Comparison of ENCODE assay signal across 17 cellular contexts in the genomic region with DNA sequence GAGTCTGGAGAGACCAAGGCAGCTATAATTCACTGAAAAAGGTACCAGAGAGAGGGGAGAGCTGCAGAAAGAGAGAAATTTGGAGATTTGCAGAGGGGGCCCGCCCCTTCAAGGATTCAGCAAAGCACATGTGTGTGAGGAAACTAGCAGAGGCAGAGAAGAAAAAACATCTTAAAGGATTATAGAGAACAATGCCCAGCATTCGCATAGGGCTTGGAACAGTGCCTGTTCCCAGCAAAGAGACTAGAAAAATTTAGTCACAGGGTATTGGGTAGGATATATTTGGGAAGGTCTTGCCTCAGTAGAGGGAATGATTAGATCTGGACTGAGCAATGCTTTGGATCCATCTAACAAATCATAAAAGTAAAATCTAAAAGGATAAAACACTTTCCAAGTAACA. TPM values are rescaled to one million over a fixed set of nuclear protein-coding genes. Genes with fewer than 3 reads are reported as not detected.
DNase-seq lines count a peak whose midpoint lies in the region; ATAC-seq and TF ChIP-seq lines count a peak whose summit lies in the region.
"Had no signal": no experiment of that assay in that cellular context is flagged by ENCODE, and none has a peak within 500 bp of the region (broad histone marks: within the 10 kb centered on the region; RNA-seq: fewer than 3 reads in every experiment).

No MANE protein-coding gene starts in this region.

- H4K20me1 ChIP-seq in neural progenitor cell (ENCODE audit: low read depth) (peaks cover 7% of the 10 kb centered on the region), PC-9 (ENCODE audit: insufficient read depth) (peaks cover 3% of the 10 kb centered on the region; the same call in 1 of the 2 replicates)

- H3K9me2 ChIP-seq in PC-9 (ENCODE audit: insufficient read depth): no peaks in the 10 kb centered on the region

- no peaks in the 10 kb centered on the region for H3K27me3 Mint-ChIP-seq in dendritic cell treated with granulocyte-macrophage colony-stimulating factor and Interleukin-4, amounts not matched to agents 40 ng/mL and 50 ng/mL, for 4 days
- H3K27me3 Mint-ChIP-seq in neural progenitor cell (ENCODE audit: insufficient read depth, low read depth): no peaks in the 10 kb centered on the region

- H3K4me1 Mint-ChIP-seq in dendritic cell treated with granulocyte-macrophage colony-stimulating factor and Interleukin-4, amounts not matched to agents 40 ng/mL and 50 ng/mL, for 4 days (ENCODE audit: low read depth): no peaks in the 10 kb centered on the region
- H3K4me1 Mint-ChIP-seq in neural progenitor cell: peaks cover 8% of the 10 kb centered on the region

- peaks cover 19% of the 10 kb centered on the region for H3K9me3 Mint-ChIP-seq in dendritic cell treated with granulocyte-macrophage colony-stimulating factor and Interleukin-4, amounts not matched to agents 40 ng/mL and 50 ng/mL, for 4 days
- peaks cover 13% of the 10 kb centered on the region for H3K9me3 Mint-ChIP-seq in neural progenitor cell

- no peak for TF ChIP-seq CTCF in A673 (conservative IDR thresholded peaks at IDR 0.05; ENCODE audit: low read depth, low read length)
- TF ChIP-seq CTCF in neural progenitor cell (IDR thresholded peaks at IDR 0.05): no peak
- TF ChIP-seq CTCF in PC-9 (conservative IDR thresholded peaks at IDR 0.05): no peak

- H3K79me2 ChIP-seq in neural progenitor cell (ENCODE audit: low read depth): peaks cover 11% of the 10 kb centered on the region
- 0 out of 2 replicates have a peak, but pooled peaks cover 11% of the 10 kb centered on the region for H3K79me2 ChIP-seq in PC-9 (ENCODE audit: low read depth)

- H3K4me2 ChIP-seq in neural progenitor cell (peak overlapping the region; percentile 28), PC-9 (no peak overlapping the region)
- H3K4me2 ChIP-seq: A549 had no signal

- DNase-seq in A673 (ENCODE audit: low spot score): peak; percentile 34
- peak; percentile 51 to 79 for DNase-seq in HAP-1 (ENCODE audit: low spot score in 2 of 2)
- DNase-seq in neural progenitor cell (ENCODE audit: low spot score): peak; percentile 60
- DNase-seq in EL: no peak
- DNase-seq in PC-9: no peak
- DNase-seq in NCI-H82 treated with DMSO at 0.1 percent for 48 hours (lab: John Stamatoyannopoulos, UW; ENCODE audit: unreplicated experiment): no peak
- DNase-seq: DND-41, GOT3, MM.1S, NCI-H1105 treated with DMSO at 0.1 percent for 48 hours, NCI-H187, NCI-H748 treated with DMSO at 0.1 percent for 48 hours, Right ventricle myocardium superior had no signal

- peaks cover 21% of the 10 kb centered on the region for H3K36me3 ChIP-seq in A673 (ENCODE audit: insufficient read depth, low read length, poor library complexity, severe bottlenecking)
- peaks cover 42% of the 10 kb centered on the region for H3K36me3 ChIP-seq in HAP-1 (replicated peaks)
- peaks cover 26% of the 10 kb centered on the region for H3K36me3 ChIP-seq in neural progenitor cell
- peaks cover 44% of the 10 kb centered on the region for H3K36me3 ChIP-seq in PC-9 (ENCODE audit: low read depth)

- in situ Hi-C loops in HAP-1 (cut with MboI; ENCODE audit: low sequenced_read_pairs): no loop called here

- H3K27me3 ChIP-seq in A673 (replicated peaks; ENCODE audit: insufficient read depth, low read depth, low read length, poor library complexity): no peaks in the 10 kb centered on the region
- no peaks in the 10 kb centered on the region for H3K27me3 ChIP-seq in HAP-1 (ENCODE audit: low read depth)
- no peaks in the 10 kb centered on the region for H3K27me3 ChIP-seq in neural progenitor cell
- no peaks in the 10 kb centered on the region for H3K27me3 ChIP-seq in PC-9 (ENCODE audit: insufficient read depth, low read depth)

- H2AFZ ChIP-seq in neural progenitor cell (replicated peaks) (no peak overlapping the region), PC-9 (no peak overlapping the region)

- H3K36me3 Mint-ChIP-seq in dendritic cell treated with granulocyte-macrophage colony-stimulating factor and Interleukin-4, amounts not matched to agents 40 ng/mL and 50 ng/mL, for 4 days (ENCODE audit: low read depth): peaks cover 55% of the 10 kb centered on the region
- H3K36me3 Mint-ChIP-seq in neural progenitor cell: peaks cover 47% of the 10 kb centered on the region

- no peak for ATAC-seq in GM21825 (IDR thresholded peaks at IDR 0.05; ENCODE audit: unreplicated experiment)
- ATAC-seq: A549, Panc1 had no signal

- CTCF ChIA-PET in A673 (lab: Charles Lee) (no interaction called here), PC-9 (lab: Charles Lee) (no interaction called here)

- BruUV-seq in A673 (replicated peaks; lab: Mats Ljungman, UMichigan) (no TSS peak), PC-9 (replicated peaks; lab: Mats Ljungman, UMichigan) (no TSS peak)

- H3K4me1 ChIP-seq in A673 (ENCODE audit: insufficient read depth, low read length, poor library complexity, severe bottlenecking) (peaks cover 6% of the 10 kb centered on the region), HAP-1 (peaks cover 8% of the 10 kb centered on the region), neural progenitor cell (peaks cover 12% of the 10 kb centered on the region), PC-9 (replicated peaks; ENCODE audit: insufficient read depth) (no peaks in the 10 kb centered on the region)
- H3K4me1 ChIP-seq: A549 had no signal

- H3K9me3 ChIP-seq in A673 (ENCODE audit: low read depth, low read length, poor library complexity, severe bottlenecking): peaks cover 6% of the 10 kb centered on the region
- H3K9me3 ChIP-seq in HAP-1: 0 out of 2 replicates have a peak, but pooled peaks cover 3% of the 10 kb centered on the region
- peaks cover 13% of the 10 kb centered on the region for H3K9me3 ChIP-seq in neural progenitor cell (ENCODE audit: low read depth)
- H3K9me3 ChIP-seq in PC-9 (ENCODE audit: insufficient read depth, low read depth): no peaks in the 10 kb centered on the region

- peaks cover 21% of the 10 kb centered on the region for H3F3A ChIP-seq in neural progenitor cell (ENCODE audit: low read depth)
- peaks cover 26% of the 10 kb centered on the region; the same call in 1 of the 2 replicates for H3F3A ChIP-seq in PC-9 (ENCODE audit: insufficient read depth, low read depth)

- peak overlapping the region; percentile 35 for H3K27ac ChIP-seq in A673 (ENCODE audit: low read depth, low read length, poor library complexity, severe bottlenecking)
- peak overlapping the region; percentile 83 for H3K27ac ChIP-seq in neural progenitor cell
- no peak overlapping the region for H3K27ac ChIP-seq in PC-9
- H3K27ac ChIP-seq: A549 had no signal

- POLR2A ChIA-PET in A673 (lab: Charles Lee; ENCODE audit: low non-redundant PET) (interaction anchor here (0.7 kb wide), 1 partner anchor 9 kb away, joined by 3 read pairs; no protein-coding TSS in a partner anchor), PC-9 (lab: Charles Lee; ENCODE audit: unreplicated experiment) (no interaction called here)

- no peak overlapping the region for H3K4me3 ChIP-seq in A673 (ENCODE audit: low read depth, low read length, poor library complexity, severe bottlenecking)
- H3K4me3 ChIP-seq in HAP-1: no peak overlapping the region
- H3K4me3 ChIP-seq in neural progenitor cell: no peak overlapping the region
- no peak overlapping the region for H3K4me3 ChIP-seq in PC-9
- H3K4me3 ChIP-seq: A549 had no signal

- intact Hi-C loops in A673 (cut with micrococcal nuclease; ENCODE audit: unreplicated experiment) (no loop called here), PC-9 (cut with micrococcal nuclease; ENCODE audit: unreplicated experiment) (no loop called here)
- intact Hi-C loops in dendritic cell treated with granulocyte-macrophage colony-stimulating factor and Interleukin-4, amounts not matched to agents 40 ng/mL and 50 ng/mL, for 4 days (cut with micrococcal nuclease): no loop called here

- no peak overlapping the region for H3K9ac ChIP-seq in neural progenitor cell

- no peak overlapping the region for H3K4me3 Mint-ChIP-seq in dendritic cell treated with granulocyte-macrophage colony-stimulating factor and Interleukin-4, amounts not matched to agents 40 ng/mL and 50 ng/mL, for 4 days
- no peak overlapping the region for H3K4me3 Mint-ChIP-seq in neural progenitor cell

- peak overlapping the region; percentile 2 for H3K27ac Mint-ChIP-seq in dendritic cell treated with granulocyte-macrophage colony-stimulating factor and Interleukin-4, amounts not matched to agents 40 ng/mL and 50 ng/mL, for 4 days
- no peak overlapping the region for H3K27ac Mint-ChIP-seq in neural progenitor cell

RNA-seq across cellular contexts. Expression of a gene that starts 44.0 kb away (rescaled TPM):
- total RNA-seq in A673 (2021) (103 and 104 TPM in 2 replicates), neural progenitor cell (ENCODE audit: low replicate concordance) (105 and 181 TPM in 2 replicates), PC-9 (2021) (79.0 and 98.7 TPM in 2 replicates)

Comparison
In these comparisons a context has a peak if more than half of its experiments do, and no peak if none do; other contexts are left out.
1. DNase-seq: peak in A673 (single experiment), HAP-1 (2 of 2) and neural progenitor cell (single experiment); none in EL (single experiment), PC-9 (0 of 2) and NCI-H82 treated with DMSO at 0.1 percent for 48 hours (single experiment).